Comparison of ENCODE assay signal across 24 cellular contexts in genomic region chr6:2514965-2515543, GRCh38.
DNase-seq lines count a peak whose midpoint lies in the region; ATAC-seq and TF ChIP-seq lines count a peak whose summit lies in the region.
"Had no signal": no experiment of that assay in that cellular context is flagged by ENCODE, and none has a peak within 500 bp of the region (broad histone marks: within the 10 kb centered on the region; RNA-seq: fewer than 3 reads in every experiment).

No MANE protein-coding gene starts in this region.

- no peak for TF ChIP-seq POLR2A in sigmoid colon (IDR thresholded peaks at IDR 0.05)

- H3K9me3 ChIP-seq in psoas muscle = peaks cover 4% of the 10 kb centered on the region
- peaks cover 0 to 10% (median 2%) of the 10 kb centered on the region in 4 donors for H3K9me3 ChIP-seq in sigmoid colon
- H3K9me3 ChIP-seq: gastrocnemius medialis had no signal

- H3K23ac ChIP-seq in mesendoderm (ENCODE audit: low read length) = no peak overlapping the region

- peaks cover 14% of the 10 kb centered on the region for H3K4me1 Mint-ChIP-seq in type B pancreatic cell (ENCODE audit: unreplicated experiment)
- H3K4me1 Mint-ChIP-seq: stimulated activated memory B cell treated with anti-CD40 and anti-IgM and Interleukin-4, amounts not matched to agents 10 μg/mL and 1 μg/mL and 100 μg/mL, for 72 hours had no signal

- H3K27me3 Mint-ChIP-seq in type B pancreatic cell = no peaks in the 10 kb centered on the region

- H3K4ac ChIP-seq in mesendoderm (ENCODE audit: low read depth, low read length) = no peak overlapping the region

- H3K36me3 ChIP-seq in mesendoderm (ENCODE audit: control insufficient read depth, insufficient read depth, low read length) = no peaks in the 10 kb centered on the region
- H3K36me3 ChIP-seq in psoas muscle (ENCODE audit: insufficient read depth in 1 of 2, low read depth in 1 of 2) = no peaks in the 10 kb centered on the region
- no peaks in the 10 kb centered on the region for H3K36me3 ChIP-seq in sigmoid colon
- H3K36me3 ChIP-seq: gastrocnemius medialis, left ventricle myocardium inferior had no signal

- intact Hi-C loops in psoas muscle (cut with DNase I) (no loop called here), sigmoid colon (cut with DNase I) (no loop called here)

- no peak overlapping the region for H2BK15ac ChIP-seq in mesendoderm (replicated peaks; ENCODE audit: low read depth)

- DNase-seq in NCI-H460 (ENCODE audit: extremely low read depth, low read depth) (peak; percentile 97), islet precursor cell (peak; percentile 60), mesendoderm (peak; percentile 29), type B pancreatic cell (ENCODE audit: extremely low spot score, unreplicated experiment) (no peak), psoas muscle (no peak), sigmoid colon (no peak)
- DNase-seq: activated CD4-positive, alpha-beta T cell treated with anti-CD3 and anti-CD28 coated beads for 1 hour; activated naive CD4-positive, alpha-beta T cell treated with anti-CD3 and anti-CD28 coated beads, Interleukin-2, amount 50 U/mL, for 16 hours; activated T-cell treated with anti-CD3 and anti-CD28 coated beads, Interleukin-2, amount 50 U/mL, for 48 hours; AML-193; anterior cingulate cortex; cerebellar nuclear complex; effector CD4-positive, alpha-beta T cell; gastrocnemius medialis; HCEC 1CT; Kasumi-1; left ventricle myocardium inferior; NCI-H1105 treated with DMSO at 0.1 percent for 48 hours; NCI-H526; nucleus accumbens; RPMI8226; stimulated activated CD4-positive, alpha-beta T cell treated with anti-CD3 and anti-CD28 coated beads, Interleukin-1b, Interleukin-23, amount 100 ng/mL, for 48 hours had no signal

- no peak overlapping the region for H3K9ac ChIP-seq in mesendoderm (ENCODE audit: low read length)

- no peak overlapping the region for H3K4me2 ChIP-seq in mesendoderm (ENCODE audit: low read length)

- H3K4me1 ChIP-seq in mesendoderm (ENCODE audit: control insufficient read depth, low read depth, low read length) (no peaks in the 10 kb centered on the region), psoas muscle (no peaks in the 10 kb centered on the region), sigmoid colon (no peaks in the 10 kb centered on the region)
- H3K4me1 ChIP-seq: gastrocnemius medialis, left ventricle myocardium inferior had no signal

- H3K56ac ChIP-seq in mesendoderm (ENCODE audit: low read length) = no peak overlapping the region

- no peak overlapping the region for H2BK5ac ChIP-seq in mesendoderm (ENCODE audit: low read length)

- no peaks in the 10 kb centered on the region for H3K79me2 ChIP-seq in mesendoderm (ENCODE audit: control insufficient read depth, insufficient read depth, low read length)

- no peaks in the 10 kb centered on the region for H3K36me3 Mint-ChIP-seq in type B pancreatic cell
- H3K36me3 Mint-ChIP-seq: stimulated activated memory B cell treated with anti-CD40 and anti-IgM and Interleukin-4, amounts not matched to agents 10 μg/mL and 1 μg/mL and 100 μg/mL, for 72 hours had no signal

- TF ChIP-seq EP300 in sigmoid colon (IDR thresholded peaks at IDR 0.05) = no peak

- H3K9me3 Mint-ChIP-seq in type B pancreatic cell = peaks cover 11% of the 10 kb centered on the region
- H3K9me3 Mint-ChIP-seq: stimulated activated memory B cell treated with anti-CD40 and anti-IgM and Interleukin-4, amounts not matched to agents 10 μg/mL and 1 μg/mL and 100 μg/mL, for 72 hours had no signal

- no peak overlapping the region for H2AK5ac ChIP-seq in mesendoderm (ENCODE audit: low read length)

- H3K27me3 ChIP-seq in mesendoderm (ENCODE audit: insufficient read depth, low read length, poor library complexity) (no peaks in the 10 kb centered on the region), psoas muscle (ENCODE audit: insufficient read depth in 3 of 3, low read length in 2 of 3) (peaks cover 0 to 7% (median 0%) of the 10 kb centered on the region in 3 donors), sigmoid colon (peaks cover 0 to 3% (median 0%) of the 10 kb centered on the region in 3 donors)

- H3K27ac ChIP-seq in mesendoderm (ENCODE audit: low read depth, low read length) (no peak overlapping the region), psoas muscle (no peak overlapping the region), sigmoid colon (no peak overlapping the region)
- H3K27ac ChIP-seq: gastrocnemius medialis, left ventricle myocardium inferior had no signal

- no peak overlapping the region for H4K8ac ChIP-seq in mesendoderm (ENCODE audit: low read depth, low read length)

- H3K4me3 Mint-ChIP-seq in type B pancreatic cell = peak overlapping the region; percentile 21
- H3K4me3 Mint-ChIP-seq: stimulated activated memory B cell treated with anti-CD40 and anti-IgM and Interleukin-4, amounts not matched to agents 10 μg/mL and 1 μg/mL and 100 μg/mL, for 72 hours had no signal

- no peak overlapping the region for H4K5ac ChIP-seq in mesendoderm (ENCODE audit: low read length)

- no peak overlapping the region for H3K27ac Mint-ChIP-seq in type B pancreatic cell
- H3K27ac Mint-ChIP-seq: stimulated activated memory B cell treated with anti-CD40 and anti-IgM and Interleukin-4, amounts not matched to agents 10 μg/mL and 1 μg/mL and 100 μg/mL, for 72 hours had no signal

- H3K18ac ChIP-seq in mesendoderm (ENCODE audit: low read length) = no peak overlapping the region

- H3K4me3 ChIP-seq in mesendoderm (ENCODE audit: low read length) (no peak overlapping the region), psoas muscle (no peak overlapping the region), sigmoid colon (no peak overlapping the region)
- H3K4me3 ChIP-seq: gastrocnemius medialis, left ventricle myocardium inferior had no signal

- H3K79me1 ChIP-seq in mesendoderm (ENCODE audit: low read length) = no peaks in the 10 kb centered on the region

- no peak for TF ChIP-seq CTCF in type B pancreatic cell (conservative IDR thresholded peaks at IDR 0.05)
- TF ChIP-seq CTCF in psoas muscle (IDR thresholded peaks at IDR 0.05) = no peak
- no peak for TF ChIP-seq CTCF in sigmoid colon (IDR thresholded peaks at IDR 0.05)

- WGBS in mesendoderm (ENCODE audit: extremely low coverage, insufficient coverage, low lambda C conversion rate) = no CpG with 5 or more reads among the region's 15 CpGs
- 60 to 62% (median 61%) methylated on average over 15 of the region's 15 CpGs for WGBS in psoas muscle, 3 donors
- 17 to 68% methylated on average over 15 of the region's 15 CpGs for whole genome bisulfite sequencing in sigmoid colon, 2 donors

- no peak for ATAC-seq in psoas muscle
- no peak for ATAC-seq in GM18502 (IDR thresholded peaks at IDR 0.05; ENCODE audit: poor library complexity, unreplicated experiment)
- ATAC-seq: gastrocnemius medialis; stimulated activated memory B cell treated with anti-CD40 and anti-IgM and Interleukin-4, amounts not matched to agents 10 μg/mL and 1 μg/mL and 100 μg/mL, for 72 hours had no signal

- H2BK120ac ChIP-seq in mesendoderm (ENCODE audit: low read depth, low read length) = no peak overlapping the region

Comparison
In these comparisons a context has a peak if more than half of its experiments do, and no peak if none do; other contexts are left out.
1. DNase-seq: peak in NCI-H460 (single experiment), islet precursor cell (single experiment) and mesendoderm (single experiment); none in type B pancreatic cell (single experiment), psoas muscle (0 of 2) and sigmoid colon (single experiment).